Comparison of ENCODE assay signal across 14 cellular contexts in the genomic region with DNA sequence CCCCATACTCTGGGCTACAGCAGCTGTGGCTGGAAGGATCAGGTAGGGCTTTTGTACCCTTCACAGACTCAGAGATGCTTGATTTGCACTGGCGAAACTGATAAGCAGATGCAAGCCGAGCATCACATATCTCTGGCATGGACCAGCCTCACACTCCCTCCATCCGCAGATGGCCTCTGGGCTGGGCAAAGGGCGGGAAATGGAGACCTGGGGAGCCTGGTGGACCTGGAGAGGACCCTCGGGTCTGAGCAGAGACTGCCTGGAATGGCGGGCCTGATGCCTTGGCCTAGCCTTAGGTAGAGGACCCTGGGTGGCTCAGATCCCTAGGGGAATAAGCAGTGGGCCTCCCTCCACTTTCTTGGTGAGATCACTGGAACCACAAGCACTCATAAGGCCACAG. TPM values are rescaled to one million over a fixed set of nuclear protein-coding genes. Genes with fewer than 3 reads are reported as not detected.
DNase-seq lines count a peak whose midpoint lies in the region; ATAC-seq, FAIRE-seq and TF ChIP-seq lines count a peak whose summit lies in the region.
"Had no signal": no experiment of that assay in that cellular context is flagged by ENCODE, and none has a peak within 500 bp of the region (broad histone marks: within the 10 kb centered on the region; RNA-seq: fewer than 3 reads in every experiment).

No MANE protein-coding gene starts in this region.

- H3K27ac ChIP-seq in left ventricle myocardium inferior (replicated peaks) (peak overlapping the region; percentile 60), right cardiac atrium (ENCODE audit: low read length) (no peak overlapping the region), small intestine (ENCODE audit: low read depth in 1 of 2, low read length in 1 of 2) (no peak overlapping the region)
- H3K27ac ChIP-seq: Peyer's patch had no signal

- intact Hi-C loops in left ventricle myocardium inferior (cut with micrococcal nuclease), result no loop called here
- intact Hi-C loops in right cardiac atrium (cut with DNase I), result no loop called here

- peaks cover 3% of the 10 kb centered on the region for H3K4me1 Mint-ChIP-seq in progenitor cell of endocrine pancreas (ENCODE audit: low read depth)

- H3K4me3 ChIP-seq in left ventricle myocardium inferior, result no peak overlapping the region
- H3K4me3 ChIP-seq in right cardiac atrium (ENCODE audit: low read length), result no peak overlapping the region
- H3K4me3 ChIP-seq in small intestine (ENCODE audit: low read depth in 1 of 2, low read length in 2 of 2), result no peak overlapping the region
- H3K4me3 ChIP-seq: Peyer's patch had no signal

- 92% methylated on average over 6 of the region's 6 CpGs for WGBS in right cardiac atrium
- WGBS in small intestine, 3 donors, result 86 to 93% (median 92%) methylated on average over 6 of the region's 6 CpGs

- H3K4me3 Mint-ChIP-seq in progenitor cell of endocrine pancreas (ENCODE audit: low read depth), result no peak overlapping the region

- peak overlapping the region; percentile 84 for H3K27ac Mint-ChIP-seq in progenitor cell of endocrine pancreas

- H3K27me3 ChIP-seq in left ventricle myocardium inferior (ENCODE audit: low read depth), result no peaks in the 10 kb centered on the region
- H3K27me3 ChIP-seq in right cardiac atrium (ENCODE audit: control insufficient read depth, insufficient read depth), result no peaks in the 10 kb centered on the region
- peaks cover 0 to 2% of the 10 kb centered on the region in 2 donors for H3K27me3 ChIP-seq in small intestine (ENCODE audit: control insufficient read depth in 2 of 2, insufficient read depth in 2 of 2, low read length in 2 of 2)
- H3K27me3 ChIP-seq: Peyer's patch had no signal

- no peaks in the 10 kb centered on the region for H3K9me3 Mint-ChIP-seq in progenitor cell of endocrine pancreas (ENCODE audit: low read depth)

- H3K36me3 ChIP-seq in left ventricle myocardium inferior (no peaks in the 10 kb centered on the region), small intestine (ENCODE audit: control insufficient read depth in 2 of 2, insufficient read depth in 2 of 2, low read length in 2 of 2) (no peaks in the 10 kb centered on the region)
- H3K36me3 ChIP-seq: Peyer's patch had no signal

- H3K9me3 ChIP-seq in left ventricle myocardium inferior (replicated peaks), result no peaks in the 10 kb centered on the region
- no peaks in the 10 kb centered on the region for H3K9me3 ChIP-seq in right cardiac atrium (ENCODE audit: control insufficient read depth, low read length)
- H3K9me3 ChIP-seq in small intestine (ENCODE audit: control insufficient read depth, low read depth), result no peaks in the 10 kb centered on the region
- H3K9me3 ChIP-seq: Peyer's patch had no signal

- H3K4me1 ChIP-seq in left ventricle myocardium inferior (peaks cover 52% of the 10 kb centered on the region), right cardiac atrium (ENCODE audit: control insufficient read depth, insufficient read depth, low read length) (peaks cover 10% of the 10 kb centered on the region), small intestine (ENCODE audit: control insufficient read depth in 2 of 2, insufficient read depth in 1 of 2, low read depth in 1 of 2, low read length in 1 of 2) (no peaks in the 10 kb centered on the region)
- H3K4me1 ChIP-seq: Peyer's patch had no signal

- FAIRE-seq in small intestine (lab: Jason Lieb, UNC), result no peak
- FAIRE-seq: D721Med had no signal

- TF ChIP-seq CTCF in left ventricle myocardium inferior (IDR thresholded peaks at IDR 0.05; ENCODE audit: borderline replicate concordance), result no peak
- no peak for TF ChIP-seq CTCF in progenitor cell of endocrine pancreas (IDR thresholded peaks at IDR 0.05; ENCODE audit: unreplicated experiment)

- DNase-seq in left ventricle myocardium inferior, result no peak
- no peak for DNase-seq in right cardiac atrium
- DNase-seq in ecto neural progenitor cell (ENCODE audit: low spot score), result peak; percentile 31
- DNase-seq in progenitor cell of endocrine pancreas (ENCODE audit: low spot score, unreplicated experiment), result no peak
- no peak for DNase-seq in small intestine
- DNase-seq in kidney glomerular epithelial cell (lab: John Stamatoyannopoulos, UW), result no peak
- DNase-seq: ACHN; DMS79; KG1; NCI-H1694 treated with DMSO at 0.1 percent for 48 hours; NK-92 treated with Interleukin-12 subunit alpha and Interleukin-12 subunit beta, amount 100 ng/mL, for 24 hours had no signal

- peaks cover 2% of the 10 kb centered on the region for H3K36me3 Mint-ChIP-seq in progenitor cell of endocrine pancreas (ENCODE audit: insufficient read depth)

- no peak for ATAC-seq in right cardiac atrium
- no peak for ATAC-seq in GM21528 (IDR thresholded peaks at IDR 0.05; ENCODE audit: low FRiP score, unreplicated experiment)

- no peaks in the 10 kb centered on the region for H3K27me3 Mint-ChIP-seq in progenitor cell of endocrine pancreas

RNA-seq across cellular contexts. Expression of gene GALNT16, which starts 53.2 kb away (rescaled TPM):
- 70.5 TPM for total RNA-seq in left ventricle myocardium inferior
- total RNA-seq in right cardiac atrium, result 10 to 100 TPM; 24.3 to 50.9 (median 34.0) TPM
- polyA plus RNA-seq in right cardiac atrium, result 33.2 TPM
- 9.5 and 12.7 TPM in 2 replicates for total RNA-seq in progenitor cell of endocrine pancreas
- polyA plus RNA-seq in small intestine, result 1 to 10 TPM in 1 of 3 donors, under 1 TPM in 2; 0.45 to 2.4 (median 0.54) TPM
